ENCODE assay signal across 28 cellular contexts in the genomic region with DNA sequence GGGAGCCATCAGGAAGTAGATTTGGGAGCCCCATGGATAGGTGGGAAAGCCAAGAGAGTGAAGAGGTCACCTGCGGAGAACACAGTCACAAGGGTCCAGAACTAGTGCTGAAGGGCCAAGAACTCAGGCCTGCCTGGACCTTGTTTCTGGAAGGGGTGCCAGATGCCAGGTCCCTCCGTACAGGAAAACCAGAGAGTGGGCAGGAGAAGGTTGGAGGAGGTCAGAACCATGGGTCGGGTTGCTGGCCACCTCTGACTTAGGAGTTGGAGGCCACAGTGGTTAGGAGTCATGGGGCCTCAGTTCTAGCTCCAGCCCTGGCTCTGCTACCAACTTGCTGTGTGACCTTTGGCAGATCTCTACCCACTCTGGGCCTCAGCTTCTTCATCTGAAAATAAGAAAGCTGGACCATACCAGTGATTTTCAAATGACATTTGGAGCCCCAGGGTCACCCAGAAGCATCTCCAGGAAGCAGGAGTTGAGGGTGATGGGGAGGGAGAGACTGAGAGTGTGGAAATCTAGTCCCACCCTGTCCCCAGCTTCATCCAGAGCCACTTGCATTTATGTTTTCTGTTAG. TPM values are rescaled to one million over a fixed set of nuclear protein-coding genes. Genes with fewer than 3 reads are reported as not detected.
DNase-seq lines count a peak whose midpoint lies in the region; ATAC-seq and TF ChIP-seq lines count a peak whose summit lies in the region.
"Had no signal": no experiment of that assay in that cellular context is flagged by ENCODE, and none has a peak within 500 bp of the region (broad histone marks: within the 10 kb centered on the region; RNA-seq: fewer than 3 reads in every experiment).

No MANE protein-coding gene starts in this region.

- H3K36me3 ChIP-seq in HEK293 (ENCODE audit: control insufficient read depth in 2 of 2, insufficient read depth in 1 of 2, low read length in 2 of 2) (no peaks in the 10 kb centered on the region), hepatocyte (replicated peaks; ENCODE audit: insufficient read depth, low read depth) (no peaks in the 10 kb centered on the region), sigmoid colon (no peaks in the 10 kb centered on the region), mammary epithelial cell (ENCODE audit: insufficient read depth, low read length) (no peaks in the 10 kb centered on the region)
- H3K36me3 ChIP-seq: Peyer's patch, prostate gland, SJSA1, tibial nerve had no signal

- BruUV-seq in mammary epithelial cell (replicated peaks; lab: Mats Ljungman, UMichigan), result no TSS peak

- H3K4me3 ChIP-seq in HEK293 (ENCODE audit: low read depth, low read length) (no peak overlapping the region), hepatocyte (no peak overlapping the region), sigmoid colon (no peak overlapping the region), mammary epithelial cell (replicated peaks in 1 of 3; ENCODE audit: insufficient read depth in 1 of 3, low read depth in 2 of 3, low read length in 3 of 3) (no peak overlapping the region)
- H3K4me3 ChIP-seq: Peyer's patch, prostate gland, SJSA1, skin epidermis, tibial nerve had no signal

- H4K20me1 ChIP-seq in hepatocyte (ENCODE audit: insufficient read depth, poor library complexity, severe bottlenecking) (no peaks in the 10 kb centered on the region), mammary epithelial cell (ENCODE audit: insufficient read depth, low read length) (no peaks in the 10 kb centered on the region)

- intact Hi-C loops in sigmoid colon (cut with DNase I) (no loop called here), mammary epithelial cell (cut with micrococcal nuclease) (no loop called here)

- H3K9me3 ChIP-seq in HEK293 (ENCODE audit: control insufficient read depth, insufficient read depth, low read depth, low read length), result no peaks in the 10 kb centered on the region
- H3K9me3 ChIP-seq in hepatocyte (ENCODE audit: low read depth), result no peaks in the 10 kb centered on the region
- H3K9me3 ChIP-seq in sigmoid colon, result no peaks in the 10 kb centered on the region
- H3K9me3 ChIP-seq in mammary epithelial cell (replicated peaks; ENCODE audit: insufficient read depth, low read length), result no peaks in the 10 kb centered on the region
- H3K9me3 ChIP-seq: Peyer's patch, prostate gland, SJSA1, tibial nerve had no signal

- CTCF ChIA-PET in HEK293 (lab: Yijun Ruan, JAX), result interaction anchor here (1.4 to 1.6 kb wide), 2 partner anchors 28 to 54 kb away, joined by 5 read pairs; no protein-coding TSS in a partner anchor
- CTCF ChIA-PET in mammary epithelial cell (lab: Charles Lee; ENCODE audit: low non-redundant PET), result no interaction called here

- H2AFZ ChIP-seq in hepatocyte, result no peak overlapping the region
- H2AFZ ChIP-seq in mammary epithelial cell (ENCODE audit: low read depth, low read length), result no peak overlapping the region

- no peak for TF ChIP-seq EP300 in sigmoid colon (IDR thresholded peaks at IDR 0.05)

- no peaks in the 10 kb centered on the region for H3K79me2 ChIP-seq in hepatocyte
- H3K79me2 ChIP-seq in mammary epithelial cell (ENCODE audit: insufficient read depth, low read length), result no peaks in the 10 kb centered on the region

- POLR2A ChIA-PET in HEK293 (lab: Yijun Ruan, JAX), result no interaction called here

- in situ Hi-C loops in mammary epithelial cell (cut with MboI; ENCODE audit: low sequenced_read_pairs in 2 of 2), result no loop called here

- DNase-seq in DMS 273 treated with DMSO at 0.1 percent for 48 hours (lab: John Stamatoyannopoulos, UW) (peak; percentile 32), DMS 273 (lab: John Stamatoyannopoulos, UW; ENCODE audit: unreplicated experiment) (no peak), hepatocyte (ENCODE audit: low spot score) (no peak), sigmoid colon (peak; percentile 56), NCI-H524 (lab: John Stamatoyannopoulos, UW) (no peak), mammary epithelial cell (no peak)
- DNase-seq: activated CD4-positive, alpha-beta T cell treated with anti-CD3 and anti-CD28 coated beads, Interleukin-2, amount 10 ng/mL, durations not matched to agents 24 days and 14 days; AML-193; DMS53; GF-D8; HCEC 1CT; KG1; natural killer cell; NCI-H1048; NCI-H2081; NCI-H510A treated with DMSO at 0.1 percent for 48 hours; NK-92 treated with Interleukin-12 subunit alpha and Interleukin-12 subunit beta, amount 100 ng/mL, for 24 hours; Peyer's patch; stimulated activated CD4-positive, alpha-beta T cell treated with anti-CD3 and anti-CD28 coated beads, Interleukin-2, amount 100 ng/mL, for 48 hours; stimulated activated naive CD4-positive, alpha-beta T cell had no signal

- H3K9me2 ChIP-seq in hepatocyte (replicated peaks; ENCODE audit: insufficient read depth), result no peaks in the 10 kb centered on the region

- WGBS in hepatocyte (ENCODE audit: low lambda C conversion rate, missing lambda C conversion rate), result 81% methylated on average over 3 of the region's 3 CpGs
- 73 to 87% methylated on average over 3 of the region's 3 CpGs for whole genome bisulfite sequencing in sigmoid colon, 2 donors
- 86% methylated on average over 3 of the region's 3 CpGs for WGBS in mammary epithelial cell (ENCODE audit: low coverage, missing lambda C conversion rate)

- H3K4me1 ChIP-seq in HEK293 (ENCODE audit: control insufficient read depth, insufficient read depth, low read length) (no peaks in the 10 kb centered on the region), hepatocyte (ENCODE audit: insufficient read depth) (peaks cover 35% of the 10 kb centered on the region), sigmoid colon (peaks cover 0 to 60% (median 47%) of the 10 kb centered on the region in 4 donors), mammary epithelial cell (ENCODE audit: insufficient read depth, low read length) (peaks cover 9% of the 10 kb centered on the region)
- H3K4me1 ChIP-seq: prostate gland, SJSA1 had no signal

- TF ChIP-seq CTCF in HEK293 (tag by site-specific recombination; IDR thresholded peaks at IDR 0.05) (no peak), hepatocyte (IDR thresholded peaks at IDR 0.05; ENCODE audit: poor library complexity) (no peak), sigmoid colon (IDR thresholded peaks at IDR 0.05) (no peak), mammary epithelial cell (conservative IDR thresholded peaks at IDR 0.05 in 1 of 2, IDR thresholded peaks at IDR 0.05 in 1 of 2; ENCODE audit: extremely low read depth in 1 of 2, insufficient read depth in 1 of 2, low read depth in 1 of 2, low read length in 2 of 2) (no peak)

- H3K27me3 ChIP-seq in hepatocyte (no peaks in the 10 kb centered on the region), sigmoid colon (no peaks in the 10 kb centered on the region), mammary epithelial cell (ENCODE audit: insufficient read depth, low read length) (no peaks in the 10 kb centered on the region)
- H3K27me3 ChIP-seq: Peyer's patch, SJSA1, tibial nerve had no signal

- TF ChIP-seq POLR2A in sigmoid colon (IDR thresholded peaks at IDR 0.05), result no peak

- no peak for ATAC-seq in HG03565 (IDR thresholded peaks at IDR 0.05; ENCODE audit: unreplicated experiment)
- ATAC-seq: CD8-positive, alpha-beta T cell; natural killer cell had no signal

- H3K9ac ChIP-seq in mammary epithelial cell (ENCODE audit: insufficient read depth, low read length), result no peak overlapping the region

- dilution Hi-C loops in mammary epithelial cell (cut with HindIII; ENCODE audit: low sequenced_read_pairs), result no loop called here

- H3K4me2 ChIP-seq in hepatocyte (no peak overlapping the region), mammary epithelial cell (ENCODE audit: insufficient read depth, low read depth, low read length) (no peak overlapping the region)

- no peak overlapping the region for H3K27ac ChIP-seq in HEK293 (ENCODE audit: extremely low read depth, low read depth, low read length)
- peak overlapping the region; percentile 43 for H3K27ac ChIP-seq in hepatocyte
- H3K27ac ChIP-seq in sigmoid colon, result peak overlapping the region in 1 of 4 donors; percentile 15
- H3K27ac ChIP-seq in mammary epithelial cell (ENCODE audit: insufficient read depth, low read depth, low read length), result no peak overlapping the region
- H3K27ac ChIP-seq: 22Rv1, Peyer's patch, prostate gland, SJSA1 had no signal

RNA-seq across cellular contexts. Expression of a gene that starts 20.8 kb away (rescaled TPM):
- 14.9 and 18.7 TPM in 2 replicates for total RNA-seq in hepatocyte
- polyA plus RNA-seq in hepatocyte, result 4.8 and 5.0 TPM in 2 replicates
- 10 to 100 TPM in 2 of 4 donors, 1 to 10 TPM in 2; 6.7 to 18.3 (median 11.6) TPM for total RNA-seq in sigmoid colon
- 1 to 10 TPM in 2 of 3 donors, under 1 TPM in 1; 0.23 to 1.8 (median 1.8) TPM for polyA plus RNA-seq in sigmoid colon
- 1 to 10 TPM; 3.8 to 4.8 TPM for total RNA-seq in mammary epithelial cell
- 0.87 TPM for polyA plus RNA-seq in mammary epithelial cell
- polyA minus RNA-seq in mammary epithelial cell, result 1.1 TPM
- total RNA-seq: CD8-positive, alpha-beta T cell; natural killer cell had no signal

Comparison
In these comparisons a context has a peak if more than half of its experiments do, and no peak if none do; other contexts are left out.
1. DNase-seq: peak in DMS 273 treated with DMSO at 0.1 percent for 48 hours (single experiment) and sigmoid colon (single experiment); none in DMS 273 (single experiment), hepatocyte (single experiment), NCI-H524 (0 of 2) and mammary epithelial cell (single experiment).